ENCODE assay signal across 8 cellular contexts in the genomic region with DNA sequence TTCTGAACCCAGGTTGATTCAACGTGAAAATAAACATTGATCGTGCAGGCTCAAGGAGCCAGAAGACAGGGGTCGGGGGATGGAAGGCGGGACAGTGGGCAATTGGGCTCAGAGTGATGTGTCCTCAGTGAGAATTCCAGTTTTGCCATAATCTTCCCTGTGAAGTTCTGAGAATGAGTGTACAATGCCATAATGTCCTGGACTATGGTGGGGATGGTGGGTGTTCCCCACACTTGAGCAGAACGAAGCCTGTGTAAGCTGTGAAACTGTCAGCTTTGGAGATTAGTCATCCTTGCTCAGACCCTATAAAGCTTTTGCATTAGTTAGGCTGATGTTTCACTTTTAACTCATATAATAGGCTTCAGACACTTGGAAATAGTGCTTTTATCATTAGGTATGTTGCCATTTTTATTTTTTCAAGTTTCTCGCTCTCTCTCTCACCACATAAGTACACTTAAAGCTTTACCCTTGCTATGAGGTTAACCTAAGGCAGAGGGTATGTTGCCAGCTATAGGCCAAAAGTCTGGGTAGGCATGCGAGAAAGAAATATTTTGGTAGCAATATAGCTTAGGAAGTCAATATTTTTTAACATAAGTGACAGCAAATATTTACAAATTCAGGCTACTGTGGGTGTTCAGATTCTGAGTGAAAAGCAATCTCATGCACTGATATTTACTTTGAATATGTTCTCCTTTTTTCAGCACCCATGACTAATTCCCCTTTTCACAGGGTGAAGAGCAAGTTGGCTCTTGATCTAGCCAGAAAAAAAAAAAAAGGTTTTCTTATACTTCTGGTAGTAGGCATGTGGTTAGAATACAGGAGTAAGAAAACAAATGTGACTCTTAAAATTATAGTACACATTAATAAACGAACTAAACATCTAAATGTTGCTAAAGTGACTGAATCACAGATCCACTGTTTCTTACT. TPM values are rescaled to one million over a fixed set of nuclear protein-coding genes. Genes with fewer than 3 reads are reported as not detected.
DNase-seq lines count a peak whose midpoint lies in the region; ATAC-seq and TF ChIP-seq lines count a peak whose summit lies in the region.

No MANE protein-coding gene starts in this region.

- peak overlapping the region in 1 of 2 donors; percentile 36 for H3K4me3 ChIP-seq in CD4-positive, alpha-beta memory T cell (ENCODE audit: low read length in 2 of 2)
- H3K4me3 ChIP-seq in smooth muscle cell, result no peak overlapping the region

- H3K9me3 ChIP-seq in CD4-positive, alpha-beta memory T cell (ENCODE audit: control insufficient read depth in 1 of 2, low read length in 2 of 2), result no peaks in the 10 kb centered on the region
- H3K9me3 ChIP-seq in smooth muscle cell (replicated peaks; ENCODE audit: low read depth), result no peaks in the 10 kb centered on the region

- peak overlapping the region; percentile 87 to 97 (median 91) for H3K27ac Mint-ChIP-seq in CD4-positive, alpha-beta memory T cell
- H3K27ac Mint-ChIP-seq in activated T-helper 2 cell treated with anti-CD3 and anti-CD28 coated beads, Interferon-gamma antibody, Interleukin-2, Interleukin-4, amounts not matched to agents 10 μg/mL and 5 μg/mL and 100 μg/mL, durations not matched to agents 14 hours and 24 hours and 36 hours, result peak overlapping the region; percentile 30

- no peaks in the 10 kb centered on the region for H3K27me3 Mint-ChIP-seq in CD4-positive, alpha-beta memory T cell
- no peaks in the 10 kb centered on the region for H3K27me3 Mint-ChIP-seq in activated T-helper 2 cell treated with anti-CD3 and anti-CD28 coated beads, Interferon-gamma antibody, Interleukin-2, Interleukin-4, amounts not matched to agents 10 μg/mL and 5 μg/mL and 100 μg/mL, durations not matched to agents 14 hours and 24 hours and 36 hours (ENCODE audit: low read depth)

- H4K20me1 ChIP-seq in smooth muscle cell (ENCODE audit: low read depth), result no peaks in the 10 kb centered on the region

- peak overlapping the region; percentile 66 for H3K27ac ChIP-seq in CD4-positive, alpha-beta memory T cell (ENCODE audit: low read depth, low read length)
- H3K27ac ChIP-seq in smooth muscle cell (ENCODE audit: low read depth), result peak overlapping the region; percentile 79

- peak overlapping the region; percentile 58 for H3K4me2 ChIP-seq in smooth muscle cell

- no peaks in the 10 kb centered on the region for H3K27me3 ChIP-seq in CD4-positive, alpha-beta memory T cell (ENCODE audit: insufficient read depth, low read length)
- no peaks in the 10 kb centered on the region for H3K27me3 ChIP-seq in smooth muscle cell (ENCODE audit: low read depth)

- no peak overlapping the region for H2AFZ ChIP-seq in smooth muscle cell (ENCODE audit: low read depth)

- peaks cover 5% of the 10 kb centered on the region for H3F3A ChIP-seq in smooth muscle cell (ENCODE audit: low read depth)

- CTCF ChIA-PET in CD4-positive, alpha-beta memory T cell (lab: Charles Lee; ENCODE audit: partially characterized antibody), result interaction anchor here (1.0 to 7.1 kb wide), 15 partner anchors 9 to 228 kb away, joined by 3 to 44 read pairs (median 4); no protein-coding TSS in a partner anchor

- POLR2A ChIA-PET in CD4-positive, alpha-beta memory T cell (lab: Charles Lee; ENCODE audit: partially characterized antibody), result interaction anchor here (0.7 to 10.2 kb wide), 17 partner anchors 10 to 88 kb away, joined by 3 to 242 read pairs (median 5); a partner anchor contains a TSS

- 58% methylated on average over 8 of the region's 8 CpGs for WGBS in smooth muscle cell (ENCODE audit: low lambda C conversion rate)

- peaks cover 17 to 29% of the 10 kb centered on the region in 2 donors for H3K36me3 Mint-ChIP-seq in CD4-positive, alpha-beta memory T cell
- no peaks in the 10 kb centered on the region for H3K36me3 Mint-ChIP-seq in activated T-helper 2 cell treated with anti-CD3 and anti-CD28 coated beads, Interferon-gamma antibody, Interleukin-2, Interleukin-4, amounts not matched to agents 10 μg/mL and 5 μg/mL and 100 μg/mL, durations not matched to agents 14 hours and 24 hours and 36 hours (ENCODE audit: low read depth)

- peak in 2 of 5 donors; percentile 20 to 43 for DNase-seq in CD4-positive, alpha-beta memory T cell
- no peak for DNase-seq in activated T-helper 2 cell treated with anti-CD3 and anti-CD28 coated beads, Interferon-gamma antibody, Interleukin-2, Interleukin-4, amounts not matched to agents 10 μg/mL and 5 μg/mL and 100 μg/mL, durations not matched to agents 14 hours and 24 hours and 36 hours (ENCODE audit: low spot score)
- DNase-seq in smooth muscle cell (lab: John Stamatoyannopoulos, UW; ENCODE audit: unreplicated experiment) (no peak), cortex of kidney (lab: John Stamatoyannopoulos, UW) (no peak), NCI-H1436 (lab: John Stamatoyannopoulos, UW) (no peak), NCI-H1694 treated with DMSO at 0.1 percent for 48 hours (lab: John Stamatoyannopoulos, UW) (no peak)

- TF ChIP-seq CTCF in smooth muscle cell (IDR thresholded peaks at IDR 0.05; ENCODE audit: borderline replicate concordance, insufficient read depth, poor library complexity, severe bottlenecking), result no peak

- ATAC-seq in GM19035 (IDR thresholded peaks at IDR 0.05; ENCODE audit: unreplicated experiment) (peak; percentile 83), HG03095 (IDR thresholded peaks at IDR 0.05; ENCODE audit: unreplicated experiment) (peak; percentile 86)

- H3K4me1 Mint-ChIP-seq in CD4-positive, alpha-beta memory T cell, result peaks cover 52 to 84% (median 68%) of the 10 kb centered on the region in 4 donors
- H3K4me1 Mint-ChIP-seq in activated T-helper 2 cell treated with anti-CD3 and anti-CD28 coated beads, Interferon-gamma antibody, Interleukin-2, Interleukin-4, amounts not matched to agents 10 μg/mL and 5 μg/mL and 100 μg/mL, durations not matched to agents 14 hours and 24 hours and 36 hours (ENCODE audit: low read depth), result peaks cover 42% of the 10 kb centered on the region

- no peaks in the 10 kb centered on the region for H3K79me2 ChIP-seq in smooth muscle cell (ENCODE audit: low read depth)

- H3K4me3 Mint-ChIP-seq in CD4-positive, alpha-beta memory T cell, result peak overlapping the region; percentile 1 to 83 (median 78)
- no peak overlapping the region for H3K4me3 Mint-ChIP-seq in activated T-helper 2 cell treated with anti-CD3 and anti-CD28 coated beads, Interferon-gamma antibody, Interleukin-2, Interleukin-4, amounts not matched to agents 10 μg/mL and 5 μg/mL and 100 μg/mL, durations not matched to agents 14 hours and 24 hours and 36 hours (ENCODE audit: low read depth)

- peaks cover 75% of the 10 kb centered on the region for H3K4me1 ChIP-seq in CD4-positive, alpha-beta memory T cell (ENCODE audit: insufficient read depth, low read length)
- H3K4me1 ChIP-seq in smooth muscle cell (ENCODE audit: low read depth), result no peaks in the 10 kb centered on the region

- intact Hi-C loops in CD4-positive, alpha-beta memory T cell (cut with micrococcal nuclease), result no loop called here
- intact Hi-C loops in activated T-helper 2 cell treated with anti-CD3 and anti-CD28 coated beads, Interferon-gamma antibody, Interleukin-2, Interleukin-4, amounts not matched to agents 10 μg/mL and 5 μg/mL and 100 μg/mL, durations not matched to agents 14 hours and 24 hours and 36 hours (cut with micrococcal nuclease), result loop anchor here (1.0 to 10.0 kb wide), 3 partner anchors 11 to 249 kb away; no protein-coding TSS in a partner anchor

- H3K36me3 ChIP-seq in CD4-positive, alpha-beta memory T cell (ENCODE audit: insufficient read depth, low read length), result no peaks in the 10 kb centered on the region
- no peaks in the 10 kb centered on the region for H3K36me3 ChIP-seq in smooth muscle cell (ENCODE audit: low read depth)

- H3K9ac ChIP-seq in smooth muscle cell (ENCODE audit: low read depth), result no peak overlapping the region

- peaks cover 0 to 5% (median 0%) of the 10 kb centered on the region in 8 donors for H3K9me3 Mint-ChIP-seq in CD4-positive, alpha-beta memory T cell
- H3K9me3 Mint-ChIP-seq in activated T-helper 2 cell treated with anti-CD3 and anti-CD28 coated beads, Interferon-gamma antibody, Interleukin-2, Interleukin-4, amounts not matched to agents 10 μg/mL and 5 μg/mL and 100 μg/mL, durations not matched to agents 14 hours and 24 hours and 36 hours, result no peaks in the 10 kb centered on the region

RNA-seq across cellular contexts. Expression of a gene that starts 47.2 kb away (rescaled TPM):
- 10 to 100 TPM; 56.1 to 60.9 TPM for total RNA-seq in CD4-positive, alpha-beta memory T cell
- polyA plus RNA-seq in CD4-positive, alpha-beta memory T cell, result 100 to 1,000 TPM in 1 of 2 donors, 10 to 100 TPM in 1; 59.3 to 107 TPM
- 8.6 and 9.8 TPM in 2 replicates for total RNA-seq in activated T-helper 2 cell treated with anti-CD3 and anti-CD28 coated beads, Interferon-gamma antibody, Interleukin-2, Interleukin-4, amounts not matched to agents 10 μg/mL and 5 μg/mL and 100 μg/mL, durations not matched to agents 14 hours and 24 hours and 36 hours
- 45.0 and 51.1 TPM in 2 replicates for total RNA-seq in smooth muscle cell
- polyA plus RNA-seq in smooth muscle cell, result 40.0 and 71.3 TPM in 2 replicates
